In genomic region chr2:9112079-9112721, GRCh38 we compare ENCODE assay signal across 10 cellular contexts.
DNase-seq lines count a peak whose midpoint lies in the region; ATAC-seq and TF ChIP-seq lines count a peak whose summit lies in the region.
"Had no signal": no experiment of that assay in that cellular context is flagged by ENCODE, and none has a peak within 500 bp of the region (broad histone marks: within the 10 kb centered on the region; RNA-seq: fewer than 3 reads in every experiment).

No MANE protein-coding gene starts in this region.

- peak overlapping the region; percentile 68 for H4K5ac ChIP-seq in IMR-90 (ENCODE audit: low read depth, low read length)

- H3K4me3 ChIP-seq in A673 (ENCODE audit: low read depth, low read length, poor library complexity, severe bottlenecking) (no peak overlapping the region), IMR-90 (ENCODE audit: insufficient read depth, low read depth, low read length) (no peak overlapping the region), dorsolateral prefrontal cortex (no peak overlapping the region), mucosa of stomach (ENCODE audit: low read length) (no peak overlapping the region)

- peak; percentile 1; the same call in 1 of the 2 replicates for TF ChIP-seq RAD21 in IMR-90 (IDR thresholded peaks at IDR 0.05; ENCODE audit: low read length)

- WGBS in IMR-90 (ENCODE audit: extremely low coverage in 2 of 2, insufficient read length in 1 of 2), 2 experiments: 43% methylated on average over 14 of the region's 23 CpGs; no CpG with 5 or more reads in 1 of the 2 experiments

- H3K27ac ChIP-seq in A673 (ENCODE audit: low read depth, low read length, poor library complexity, severe bottlenecking): no peak overlapping the region
- H3K27ac ChIP-seq in IMR-90 (ENCODE audit: insufficient read depth, low read length): peak overlapping the region; percentile 60
- peak overlapping the region in 3 of 59 donors; percentile 6 to 11 (median 8) for H3K27ac ChIP-seq in dorsolateral prefrontal cortex

- dilution Hi-C loops in IMR-90 (cut with HindIII; ENCODE audit: low sequenced_read_pairs, unreplicated experiment): no loop called here

- BruUV-seq in A673 (replicated peaks; lab: Mats Ljungman, UMichigan): no TSS peak
- BruUV-seq in IMR-90 (replicated peaks; lab: Mats Ljungman, UMichigan): no TSS peak

- peak overlapping the region; percentile 76 for H2AK5ac ChIP-seq in IMR-90 (ENCODE audit: low read depth, low read length)

- H3K4me1 ChIP-seq in A673 (ENCODE audit: insufficient read depth, low read length, poor library complexity, severe bottlenecking) (no peaks in the 10 kb centered on the region), IMR-90 (ENCODE audit: control insufficient read depth, insufficient read depth, low read length) (peaks cover 24% of the 10 kb centered on the region), mucosa of stomach (ENCODE audit: control insufficient read depth, insufficient read depth, low read length) (peaks cover 40% of the 10 kb centered on the region)

- peak overlapping the region; percentile 8 for H2AK9ac ChIP-seq in IMR-90 (replicated peaks; ENCODE audit: low read depth, low read length, poor library complexity)

- CTCF ChIA-PET in A673 (lab: Charles Lee) (interaction anchor here (0.9 kb wide), 1 partner anchor 1953 kb away, joined by 3 read pairs; no protein-coding TSS in a partner anchor), IMR-90 (lab: Yijun Ruan, JAX) (no interaction called here)

- in situ Hi-C loops in IMR-90 (cut with MboI; ENCODE audit: low sequenced_read_pairs): no loop called here
- in situ Hi-C loops in GM13976 (cut with MboI; ENCODE audit: low sequenced_read_pairs, unreplicated experiment): no loop called here

- 0 out of 4 replicates have a peak, but pooled peaks cover 0 to 4% of the 10 kb centered on the region in 2 experiments for H3K79me1 ChIP-seq in IMR-90 (ENCODE audit: low read depth in 1 of 2, low read length in 2 of 2)

- POLR2A ChIA-PET in A673 (lab: Charles Lee; ENCODE audit: low non-redundant PET) (interaction anchor here (0.6 kb wide), 1 partner anchor 83 kb away, joined by 4 read pairs; no protein-coding TSS in a partner anchor), IMR-90 (lab: Charles Lee; ENCODE audit: unreplicated experiment) (interaction anchor here (0.5 kb wide), 1 partner anchor 19 kb away, joined by 5 read pairs; no protein-coding TSS in a partner anchor)

- H3K4me2 ChIP-seq in IMR-90 (ENCODE audit: low read depth, low read length): peak overlapping the region; percentile 33

- intact Hi-C loops in A673 (cut with micrococcal nuclease; ENCODE audit: unreplicated experiment): no loop called here
- intact Hi-C loops in IMR-90 (cut with micrococcal nuclease): no loop called here
- intact Hi-C loops in dorsolateral prefrontal cortex (cut with DNase I): loop anchor here in 1 of 2 donors (10.0 kb wide), 1 partner anchor 247 kb away; no protein-coding TSS in a partner anchor

- H3K23ac ChIP-seq in IMR-90 (ENCODE audit: low read depth, low read length): peak overlapping the region; percentile 74; the same call in 1 of the 2 replicates

- 0 out of 2 replicates have a peak overlapping the region, but pooled peaks have one; percentile 4 for H3K9ac ChIP-seq in IMR-90 (ENCODE audit: low read depth, low read length)
- H3K9ac ChIP-seq in mucosa of stomach (ENCODE audit: low read length): peak overlapping the region; percentile 13

- H4K91ac ChIP-seq in IMR-90 (ENCODE audit: insufficient read depth, low read depth, low read length): peak overlapping the region; percentile 84

- peak overlapping the region; percentile 31 for H3K18ac ChIP-seq in IMR-90 (ENCODE audit: low read depth, low read length)

- ATAC-seq in IMR-90 (ENCODE audit: low read depth) (peak; percentile 95), HG03571 (IDR thresholded peaks at IDR 0.05; ENCODE audit: unreplicated experiment) (no peak), GM18873 (IDR thresholded peaks at IDR 0.05; ENCODE audit: low FRiP score, unreplicated experiment) (no peak)

- peak overlapping the region; percentile 78 for H2BK120ac ChIP-seq in IMR-90 (ENCODE audit: low read depth, low read length)

- peak overlapping the region; percentile 89 for H2BK20ac ChIP-seq in IMR-90 (ENCODE audit: low read depth, low read length)

- DNase-seq in A673 (ENCODE audit: low spot score): peak; percentile 63
- DNase-seq in IMR-90: peak; percentile 96
- DNase-seq in dorsolateral prefrontal cortex: peak in 7 of 10 donors; percentile 61 to 92 (median 70)
- DNase-seq in GM13976 (ENCODE audit: low spot score): no peak
- no peak for DNase-seq in DMS79 (lab: John Stamatoyannopoulos, UW)
- DNase-seq: activated CD4-positive, CD25-positive, alpha-beta regulatory T cell; CD8-positive, alpha-beta memory T cell had no signal

- peak overlapping the region; percentile 83 for H3K14ac ChIP-seq in IMR-90 (replicated peaks; ENCODE audit: low read depth, low read length)

- H3K56ac ChIP-seq in IMR-90 (ENCODE audit: extremely low read depth, insufficient read depth, low read length): no peak overlapping the region

- peak overlapping the region; percentile 37 for H2BK5ac ChIP-seq in IMR-90 (ENCODE audit: low read depth, low read length, poor library complexity, severe bottlenecking)

- H3K4ac ChIP-seq in IMR-90 (ENCODE audit: low read depth, low read length): peak overlapping the region; percentile 93

- TF ChIP-seq POLR2A in IMR-90 (IDR thresholded peaks at IDR 0.05; ENCODE audit: low read depth, low read length): no peak

- peak overlapping the region; percentile 80 for H2AFZ ChIP-seq in IMR-90 (replicated peaks; ENCODE audit: low read length, poor library complexity)

- TF ChIP-seq CTCF in A673 (conservative IDR thresholded peaks at IDR 0.05; ENCODE audit: low read depth, low read length): no peak
- no peak for TF ChIP-seq CTCF in IMR-90 (conservative IDR thresholded peaks at IDR 0.05; ENCODE audit: low read depth, low read length)
- no peak for TF ChIP-seq CTCF in dorsolateral prefrontal cortex (IDR thresholded peaks at IDR 0.05 in 54 of 56, conservative IDR thresholded peaks at IDR 0.05 in 2 of 56; ENCODE audit: low read depth in 1 of 56, partially characterized antibody in 56 of 56)
- no peak for TF ChIP-seq CTCF in GM13976 (IDR thresholded peaks at IDR 0.05; ENCODE audit: borderline replicate concordance, control extremely low read depth, extremely low read depth, insufficient read depth, missing control alignments)

- H3K9me1 ChIP-seq in IMR-90 (ENCODE audit: insufficient read depth, low read length): peaks cover 18% of the 10 kb centered on the region

- peak overlapping the region; percentile 44 to 86; a peak in 3 of 4 replicates for H4K8ac ChIP-seq in IMR-90 (ENCODE audit: low read depth in 2 of 2, low read length in 2 of 2)

- no peaks in the 10 kb centered on the region for H4K20me1 ChIP-seq in IMR-90 (ENCODE audit: insufficient read depth, low read length)

- H3K27me3 ChIP-seq in A673 (replicated peaks; ENCODE audit: insufficient read depth, low read depth, low read length, poor library complexity): no peaks in the 10 kb centered on the region
- H3K27me3 ChIP-seq in IMR-90 (ENCODE audit: control insufficient read depth, insufficient read depth, low read length): no peaks in the 10 kb centered on the region
- no peaks in the 10 kb centered on the region for H3K27me3 ChIP-seq in dorsolateral prefrontal cortex
- H3K27me3 ChIP-seq in mucosa of stomach (ENCODE audit: control insufficient read depth, insufficient read depth, low read length): no peaks in the 10 kb centered on the region

- H3K36me3 ChIP-seq in A673 (ENCODE audit: insufficient read depth, low read length, poor library complexity, severe bottlenecking) (no peaks in the 10 kb centered on the region), IMR-90 (ENCODE audit: control insufficient read depth, insufficient read depth, low read length) (no peaks in the 10 kb centered on the region), mucosa of stomach (ENCODE audit: control insufficient read depth, insufficient read depth, low read length) (no peaks in the 10 kb centered on the region)

- H2BK15ac ChIP-seq in IMR-90 (ENCODE audit: low read depth, low read length): peak overlapping the region; percentile 58; the same call in 2 of the 3 replicates

- H3K9me3 ChIP-seq in A673 (ENCODE audit: low read depth, low read length, poor library complexity, severe bottlenecking) (no peaks in the 10 kb centered on the region), IMR-90 (ENCODE audit: control insufficient read depth, insufficient read depth, low read length) (no peaks in the 10 kb centered on the region), mucosa of stomach (ENCODE audit: control insufficient read depth, low read length) (no peaks in the 10 kb centered on the region)

TF ChIP-seq in IMR-90, 13 proteins besides CTCF, POLR2A, EP300 and RAD21 (continues in another document):
- TF ChIP-seq MAFK (IDR thresholded peaks at IDR 0.05; ENCODE audit: low read depth, low read length): peak; percentile 88
- TF ChIP-seq, protein P1, sequence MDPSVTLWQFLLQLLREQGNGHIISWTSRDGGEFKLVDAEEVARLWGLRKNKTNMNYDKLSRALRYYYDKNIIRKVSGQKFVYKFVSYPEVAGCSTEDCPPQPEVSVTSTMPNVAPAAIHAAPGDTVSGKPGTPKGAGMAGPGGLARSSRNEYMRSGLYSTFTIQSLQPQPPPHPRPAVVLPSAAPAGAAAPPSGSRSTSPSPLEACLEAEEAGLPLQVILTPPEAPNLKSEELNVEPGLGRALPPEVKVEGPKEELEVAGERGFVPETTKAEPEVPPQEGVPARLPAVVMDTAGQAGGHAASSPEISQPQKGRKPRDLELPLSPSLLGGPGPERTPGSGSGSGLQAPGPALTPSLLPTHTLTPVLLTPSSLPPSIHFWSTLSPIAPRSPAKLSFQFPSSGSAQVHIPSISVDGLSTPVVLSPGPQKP (IDR thresholded peaks at IDR 0.05; ENCODE audit: borderline replicate concordance, low read depth, low read length): no peak
- TF ChIP-seq MXI1 (IDR thresholded peaks at IDR 0.05; ENCODE audit: borderline replicate concordance, low read depth, low read length): peak; percentile 84
- TF ChIP-seq USF2 (IDR thresholded peaks at IDR 0.05; ENCODE audit: low read depth, low read length): no peak
- TF ChIP-seq SMC3 (IDR thresholded peaks at IDR 0.05; ENCODE audit: low read depth, low read length): peak; percentile 15; the same call in 1 of the 2 replicates
- TF ChIP-seq BHLHE40 (IDR thresholded peaks at IDR 0.05; ENCODE audit: low read depth, low read length): peak; percentile 65; the same call in 1 of the 2 replicates
- TF ChIP-seq MAZ (IDR thresholded peaks at IDR 0.05; ENCODE audit: borderline replicate concordance, low read depth, low read length): peak; percentile 98
- peak; percentile 97 for TF ChIP-seq NFE2L2 (IDR thresholded peaks at IDR 0.05; ENCODE audit: low read depth, low read length)
- TF ChIP-seq CEBPB (IDR thresholded peaks at IDR 0.05; ENCODE audit: low read depth, low read length): peak; percentile 75

Comparison
In these comparisons a context has a peak if more than half of its experiments do, and no peak if none do; other contexts are left out.
1. DNase-seq: peak in A673 (single experiment), IMR-90 (single experiment) and dorsolateral prefrontal cortex (7 of 10); none in GM13976 (single experiment) and DMS79 (single experiment).